In the genomic region with DNA sequence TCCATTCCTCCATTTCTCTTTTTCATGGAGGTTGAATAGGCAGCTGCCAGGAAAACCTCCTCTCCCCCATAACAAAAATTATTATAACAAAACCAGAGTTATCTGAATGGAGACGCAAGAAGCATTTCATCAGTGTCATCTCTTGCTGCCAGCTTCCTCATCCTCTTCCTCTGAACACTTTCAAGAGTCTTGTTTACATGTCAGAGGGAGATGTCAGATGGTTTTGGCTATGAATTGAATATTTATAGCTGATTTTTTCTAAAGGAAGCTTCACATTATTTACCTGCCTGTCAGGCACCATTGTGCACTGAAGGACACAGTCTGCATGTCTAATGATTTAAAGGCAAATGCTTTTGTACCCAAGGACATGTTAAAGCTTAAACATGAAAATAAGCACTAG, we compare ENCODE assay signal across 16 cellular contexts.
DNase-seq lines count a peak whose midpoint lies in the region; ATAC-seq lines count a peak whose summit lies in the region.
"Had no signal": no experiment of that assay in that cellular context is flagged by ENCODE, and none has a peak within 500 bp of the region (broad histone marks: within the 10 kb centered on the region; RNA-seq: fewer than 3 reads in every experiment).

No MANE protein-coding gene starts in this region.

- intact Hi-C loops in activated naive CD4-positive, alpha-beta T cell treated with anti-CD3 and anti-CD28 coated beads for 36 hours (cut with micrococcal nuclease), result no loop called here

- H3K27me3 Mint-ChIP-seq in activated naive CD4-positive, alpha-beta T cell treated with anti-CD3 and anti-CD28 coated beads for 36 hours (ENCODE audit: low read depth), result no peaks in the 10 kb centered on the region
- H3K27me3 Mint-ChIP-seq in activated naive CD8-positive, alpha-beta T cell treated with anti-CD3 and anti-CD28 coated beads, Interleukin-2, amount 50 U/mL, for 24 hours, result no peaks in the 10 kb centered on the region
- H3K27me3 Mint-ChIP-seq in stimulated activated memory B cell treated with anti-CD40 and anti-IgM and Interleukin-4, amounts not matched to agents 10 μg/mL and 1 μg/mL and 100 μg/mL, for 72 hours, result no peaks in the 10 kb centered on the region

- H3K9me3 Mint-ChIP-seq in activated naive CD4-positive, alpha-beta T cell treated with anti-CD3 and anti-CD28 coated beads, Interleukin-2, amount 50 U/mL, for 72 hours, result no peaks in the 10 kb centered on the region
- no peaks in the 10 kb centered on the region for H3K9me3 Mint-ChIP-seq in activated naive CD4-positive, alpha-beta T cell treated with anti-CD3 and anti-CD28 coated beads for 36 hours
- H3K9me3 Mint-ChIP-seq in activated naive CD8-positive, alpha-beta T cell treated with anti-CD3 and anti-CD28 coated beads, Interleukin-2, amount 50 U/mL, for 24 hours, result no peaks in the 10 kb centered on the region
- no peaks in the 10 kb centered on the region for H3K9me3 Mint-ChIP-seq in stimulated activated memory B cell treated with anti-CD40 and anti-IgM and Interleukin-4, amounts not matched to agents 10 μg/mL and 1 μg/mL and 100 μg/mL, for 72 hours
- H3K9me3 Mint-ChIP-seq: neural progenitor cell had no signal

- H3K36me3 Mint-ChIP-seq in activated naive CD4-positive, alpha-beta T cell treated with anti-CD3 and anti-CD28 coated beads, Interleukin-2, amount 50 U/mL, for 72 hours, result peaks cover 0 to 21% of the 10 kb centered on the region in 2 donors
- H3K36me3 Mint-ChIP-seq in activated naive CD4-positive, alpha-beta T cell treated with anti-CD3 and anti-CD28 coated beads for 36 hours (ENCODE audit: low read depth), result peaks cover 15% of the 10 kb centered on the region
- peaks cover 37% of the 10 kb centered on the region for H3K36me3 Mint-ChIP-seq in activated naive CD8-positive, alpha-beta T cell treated with anti-CD3 and anti-CD28 coated beads, Interleukin-2, amount 50 U/mL, for 24 hours (ENCODE audit: low read depth)
- H3K36me3 Mint-ChIP-seq in stimulated activated memory B cell treated with anti-CD40 and anti-IgM and Interleukin-4, amounts not matched to agents 10 μg/mL and 1 μg/mL and 100 μg/mL, for 72 hours, result peaks cover 22% of the 10 kb centered on the region
- H3K36me3 Mint-ChIP-seq: neural progenitor cell had no signal

- CTCF ChIA-PET in activated naive CD4-positive, alpha-beta T cell treated with anti-CD3 and anti-CD28 coated beads for 36 hours (lab: Charles Lee), result interaction anchor here (0.7 to 1.3 kb wide), 3 partner anchors 29 to 217 kb away, joined by 3 read pairs; no protein-coding TSS in a partner anchor

- ATAC-seq in activated naive CD4-positive, alpha-beta T cell treated with anti-CD3 and anti-CD28 coated beads, Interleukin-2, amount 50 U/mL, for 72 hours, result no peak
- ATAC-seq in activated naive CD8-positive, alpha-beta T cell treated with anti-CD3 and anti-CD28 coated beads, Interleukin-2, amount 50 U/mL, for 24 hours, result no peak
- ATAC-seq in stimulated activated memory B cell treated with anti-CD40 and anti-IgM and Interleukin-4, amounts not matched to agents 10 μg/mL and 1 μg/mL and 100 μg/mL, for 72 hours, result peak; percentile 48
- no peak for ATAC-seq in HG03571 (IDR thresholded peaks at IDR 0.05; ENCODE audit: unreplicated experiment)
- no peak for ATAC-seq in HG03520 (IDR thresholded peaks at IDR 0.05; ENCODE audit: unreplicated experiment)
- no peak for ATAC-seq in HG02798 (IDR thresholded peaks at IDR 0.05; ENCODE audit: poor library complexity, unreplicated experiment)
- ATAC-seq: K562, left lobe of liver, Panc1 had no signal

- no peak overlapping the region for H3K4me3 Mint-ChIP-seq in activated naive CD4-positive, alpha-beta T cell treated with anti-CD3 and anti-CD28 coated beads for 36 hours
- no peak overlapping the region for H3K4me3 Mint-ChIP-seq in activated naive CD8-positive, alpha-beta T cell treated with anti-CD3 and anti-CD28 coated beads, Interleukin-2, amount 50 U/mL, for 24 hours
- peak overlapping the region; percentile 56 for H3K4me3 Mint-ChIP-seq in stimulated activated memory B cell treated with anti-CD40 and anti-IgM and Interleukin-4, amounts not matched to agents 10 μg/mL and 1 μg/mL and 100 μg/mL, for 72 hours
- H3K4me3 Mint-ChIP-seq: neural progenitor cell had no signal

- peaks cover 67% of the 10 kb centered on the region for H3K4me1 Mint-ChIP-seq in activated naive CD4-positive, alpha-beta T cell treated with anti-CD3 and anti-CD28 coated beads for 36 hours (ENCODE audit: low read depth)
- H3K4me1 Mint-ChIP-seq in activated naive CD8-positive, alpha-beta T cell treated with anti-CD3 and anti-CD28 coated beads, Interleukin-2, amount 50 U/mL, for 24 hours, result peaks cover 83% of the 10 kb centered on the region
- H3K4me1 Mint-ChIP-seq in stimulated activated memory B cell treated with anti-CD40 and anti-IgM and Interleukin-4, amounts not matched to agents 10 μg/mL and 1 μg/mL and 100 μg/mL, for 72 hours, result peaks cover 74% of the 10 kb centered on the region

- no peak for DNase-seq in activated naive CD4-positive, alpha-beta T cell treated with anti-CD3 and anti-CD28 coated beads, Interleukin-2, amount 50 U/mL, for 72 hours (ENCODE audit: low spot score in 2 of 2)
- DNase-seq in activated naive CD4-positive, alpha-beta T cell treated with anti-CD3 and anti-CD28 coated beads for 36 hours, result no peak
- peak; percentile 6 for DNase-seq in NCI-H345 (lab: John Stamatoyannopoulos, UW)
- no peak for DNase-seq in activated naive CD8-positive, alpha-beta T cell treated with anti-CD3 and anti-CD28 coated beads, Interleukin-2, amount 50 U/mL, for 24 hours
- DNase-seq: activated CD4-positive, alpha-beta T cell treated with anti-CD3 and anti-CD28 coated beads, Interleukin-2, amount 50 U/mL, for 4 hours; EL; hypothalamus; NCI-H2107 had no signal

- H3K27ac Mint-ChIP-seq in activated naive CD4-positive, alpha-beta T cell treated with anti-CD3 and anti-CD28 coated beads, Interleukin-2, amount 50 U/mL, for 72 hours, result peak overlapping the region; percentile 2 to 48
- H3K27ac Mint-ChIP-seq in activated naive CD4-positive, alpha-beta T cell treated with anti-CD3 and anti-CD28 coated beads for 36 hours, result no peak overlapping the region
- peak overlapping the region; percentile 65 for H3K27ac Mint-ChIP-seq in activated naive CD8-positive, alpha-beta T cell treated with anti-CD3 and anti-CD28 coated beads, Interleukin-2, amount 50 U/mL, for 24 hours
- H3K27ac Mint-ChIP-seq in stimulated activated memory B cell treated with anti-CD40 and anti-IgM and Interleukin-4, amounts not matched to agents 10 μg/mL and 1 μg/mL and 100 μg/mL, for 72 hours, result peak overlapping the region; percentile 99
- H3K27ac Mint-ChIP-seq: neural progenitor cell had no signal
